10 cellular contexts compared by ENCODE assay signal in the genomic region with DNA sequence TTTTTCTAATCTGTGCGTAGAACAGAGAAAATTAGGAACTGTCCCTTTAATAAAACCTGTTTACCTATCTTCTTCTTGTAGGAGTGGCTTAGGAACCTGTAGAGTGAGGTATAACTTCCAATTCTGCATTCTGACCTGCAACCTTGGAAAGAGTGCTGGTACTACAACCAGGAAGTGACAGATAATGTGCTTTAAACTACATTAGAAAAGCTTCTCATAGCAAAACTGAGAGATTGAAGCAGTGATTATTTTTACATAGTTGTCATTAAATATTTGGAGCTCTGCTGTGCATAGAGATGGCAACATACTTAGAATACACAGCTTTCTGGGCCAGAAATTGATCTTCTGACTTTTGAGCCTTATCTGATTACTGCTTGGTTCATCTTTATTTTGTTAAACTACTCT. TPM values are rescaled to one million over a fixed set of nuclear protein-coding genes. Genes with fewer than 3 reads are reported as not detected.
DNase-seq lines count a peak whose midpoint lies in the region; TF ChIP-seq lines count a peak whose summit lies in the region.
"Had no signal": no experiment of that assay in that cellular context is flagged by ENCODE, and none has a peak within 500 bp of the region (broad histone marks: within the 10 kb centered on the region; RNA-seq: fewer than 3 reads in every experiment).

No MANE protein-coding gene starts in this region.

- in situ Hi-C loops in T47D (cut with HindIII; ENCODE audit: low pct_unique_long_range_greater_than_20kb, low sequenced_read_pairs) = no loop called here

- H4K5ac ChIP-seq in H9 (ENCODE audit: insufficient read length, low read depth, low read length) = no peak overlapping the region

- H3K9me2 ChIP-seq in Loucy (replicated peaks; ENCODE audit: low read depth, low read length) = no peaks in the 10 kb centered on the region

- no peak overlapping the region for H2BK12ac ChIP-seq in H9 (ENCODE audit: insufficient read length, low read depth, low read length)

- no peaks in the 10 kb centered on the region for H3K27me3 ChIP-seq in CD4-positive, alpha-beta memory T cell (ENCODE audit: insufficient read depth, low read length)
- H3K27me3 ChIP-seq in Loucy (ENCODE audit: insufficient read depth, low read length, poor library complexity, severe bottlenecking) (no peaks in the 10 kb centered on the region), mucosa of rectum (ENCODE audit: control insufficient read depth in 2 of 2, insufficient read depth in 2 of 2, low read length in 2 of 2) (no peaks in the 10 kb centered on the region), H9 (ENCODE audit: insufficient read depth, low read length) (no peaks in the 10 kb centered on the region), testis (no peaks in the 10 kb centered on the region)

- no peak overlapping the region for H2BK20ac ChIP-seq in H9 (ENCODE audit: low read depth, low read length, poor library complexity, severe bottlenecking)

- POLR2A ChIA-PET in CD4-positive, alpha-beta memory T cell (lab: Charles Lee; ENCODE audit: partially characterized antibody) = interaction anchor here (1.0 kb wide), 1 partner anchor 10 kb away, joined by 4 read pairs; no protein-coding TSS in a partner anchor

- H3K27ac ChIP-seq in CD4-positive, alpha-beta memory T cell (ENCODE audit: low read depth, low read length) = no peak overlapping the region
- H3K27ac ChIP-seq in mucosa of rectum (ENCODE audit: low read depth in 2 of 2, low read length in 2 of 2) (peak overlapping the region; percentile 59 to 69), H9 (ENCODE audit: insufficient read length, low read depth, low read length) (no peak overlapping the region), testis (no peak overlapping the region)

- no peak overlapping the region for H3K14ac ChIP-seq in H9 (ENCODE audit: insufficient read depth, low read length)

- no peaks in the 10 kb centered on the region for H3K36me3 ChIP-seq in CD4-positive, alpha-beta memory T cell (ENCODE audit: insufficient read depth, low read length)
- H3K36me3 ChIP-seq in Loucy (ENCODE audit: insufficient read depth, low read length) (no peaks in the 10 kb centered on the region), mucosa of rectum (ENCODE audit: control insufficient read depth in 2 of 2, insufficient read depth in 2 of 2, low read length in 2 of 2) (no peaks in the 10 kb centered on the region), testis (ENCODE audit: low read depth, missing control alignments) (no peaks in the 10 kb centered on the region)

- H3K9ac ChIP-seq in Loucy (ENCODE audit: low read depth, low read length, poor library complexity, severe bottlenecking) = no peak overlapping the region
- H3K9ac ChIP-seq in mucosa of rectum (ENCODE audit: low read depth in 1 of 2, low read length in 2 of 2) = peak overlapping the region; percentile 29 to 65
- no peak overlapping the region for H3K9ac ChIP-seq in H9 (ENCODE audit: extremely low read depth, insufficient read length, low read length)

- no peak overlapping the region for H3K56ac ChIP-seq in H9 (ENCODE audit: insufficient read length, low read depth, low read length)

- no peak overlapping the region for H3K4ac ChIP-seq in H9 (ENCODE audit: low read depth, low read length)

- H3K23me2 ChIP-seq in H9 (ENCODE audit: insufficient read length, low read depth, low read length, poor library complexity, severe bottlenecking) = no peaks in the 10 kb centered on the region

- H2BK5ac ChIP-seq in H9 (ENCODE audit: insufficient read length, low read length) = no peak overlapping the region

- peak overlapping the region; percentile 4 to 69 (median 46) for H3K4me3 Mint-ChIP-seq in CD4-positive, alpha-beta memory T cell
- no peak overlapping the region for H3K4me3 Mint-ChIP-seq in H9

- no peak overlapping the region for H3T11ph ChIP-seq in H9 (ENCODE audit: low read length)

- TF ChIP-seq CTCF in Loucy (conservative IDR thresholded peaks at IDR 0.05; ENCODE audit: low read length) = no peak
- TF ChIP-seq CTCF in H9 (conservative IDR thresholded peaks at IDR 0.05) = no peak
- TF ChIP-seq CTCF in testis (IDR thresholded peaks at IDR 0.05) = no peak

- H3K9me3 Mint-ChIP-seq in CD4-positive, alpha-beta memory T cell = no peaks in the 10 kb centered on the region
- H3K9me3 Mint-ChIP-seq in H9 = no peaks in the 10 kb centered on the region

- H3K9me3 ChIP-seq in CD4-positive, alpha-beta memory T cell (ENCODE audit: control insufficient read depth in 1 of 2, low read length in 2 of 2) = no peaks in the 10 kb centered on the region
- H3K9me3 ChIP-seq in Loucy (ENCODE audit: insufficient read depth, low read depth, low read length) = no peaks in the 10 kb centered on the region
- H3K9me3 ChIP-seq in mucosa of rectum (ENCODE audit: control insufficient read depth in 2 of 2, low read length in 2 of 2) = no peaks in the 10 kb centered on the region
- no peaks in the 10 kb centered on the region for H3K9me3 ChIP-seq in H9 (ENCODE audit: control insufficient read depth, low read depth, low read length)
- no peaks in the 10 kb centered on the region for H3K9me3 ChIP-seq in testis

- peak in 2 of 5 donors; percentile 1 to 6 for DNase-seq in CD4-positive, alpha-beta memory T cell
- DNase-seq in T47D (ENCODE audit: low read depth in 1 of 2, low spot score in 1 of 2) (peak; percentile 21 to 90), H9 (no peak), testis (no peak), dedifferentiated amniotic fluid mesenchymal stem cell (ENCODE audit: extremely low spot score) (no peak)
- no peak for DNase-seq in stimulated activated CD4-positive, alpha-beta T cell treated with anti-CD3 and anti-CD28 coated beads, Interleukin-4, amount 100 ng/mL, for 24 hours
- DNase-seq: activated T-cell treated with anti-CD3 and anti-CD28 coated beads for 4 hours, substantia nigra had no signal

- H3K4me3 ChIP-seq in CD4-positive, alpha-beta memory T cell (ENCODE audit: low read length in 2 of 2) = no peak overlapping the region
- H3K4me3 ChIP-seq in Loucy (ENCODE audit: low read length, poor library complexity, severe bottlenecking) = peak overlapping the region; percentile 47
- peak overlapping the region; percentile 54 to 79 for H3K4me3 ChIP-seq in mucosa of rectum (ENCODE audit: low read length in 2 of 2)
- no peak overlapping the region for H3K4me3 ChIP-seq in testis

- H3K27me3 Mint-ChIP-seq in CD4-positive, alpha-beta memory T cell = peaks cover 0 to 2% of the 10 kb centered on the region in 2 donors
- no peaks in the 10 kb centered on the region for H3K27me3 Mint-ChIP-seq in H9 (ENCODE audit: low read depth)

- CTCF ChIA-PET in CD4-positive, alpha-beta memory T cell (lab: Charles Lee; ENCODE audit: partially characterized antibody) = interaction anchor here (1.6 to 2.4 kb wide), 2 partner anchors 9 to 16 kb away, joined by 4 to 7 read pairs; no protein-coding TSS in a partner anchor

- no peak overlapping the region for H2AK5ac ChIP-seq in H9 (ENCODE audit: insufficient read length, low read length)

- H2AFZ ChIP-seq in Loucy (ENCODE audit: low read length) (peak overlapping the region; percentile 94), H9 (ENCODE audit: low read length) (no peak overlapping the region)

- peak overlapping the region in 3 of 7 donors; percentile 41 to 69 (median 57) for H3K27ac Mint-ChIP-seq in CD4-positive, alpha-beta memory T cell
- H3K27ac Mint-ChIP-seq in H9 = no peak overlapping the region

- no peaks in the 10 kb centered on the region for H4K20me1 ChIP-seq in Loucy (ENCODE audit: insufficient read depth, low read length, poor library complexity, severe bottlenecking)
- no peaks in the 10 kb centered on the region for H4K20me1 ChIP-seq in H9 (ENCODE audit: control insufficient read depth, insufficient read depth, insufficient read length)

- no CpG with 5 or more reads among the region's 1 CpG for WGBS in H9 (ENCODE audit: extremely low coverage, insufficient read length, low lambda C conversion rate)
- 76 to 80% methylated on average over 1 of the region's 1 CpG for WGBS in testis, 2 donors

- no peak overlapping the region for H4K91ac ChIP-seq in H9 (ENCODE audit: insufficient read length, low read depth, low read length)

- no peak overlapping the region for H2BK15ac ChIP-seq in H9 (ENCODE audit: low read depth, low read length)

- no peaks in the 10 kb centered on the region for H3K79me1 ChIP-seq in H9 (ENCODE audit: insufficient read depth, low read depth, low read length, poor library complexity, severe bottlenecking)

- no peak overlapping the region for H4K8ac ChIP-seq in H9 (replicated peaks; ENCODE audit: insufficient read length, low read depth, low read length)

- no peaks in the 10 kb centered on the region for H3F3A ChIP-seq in Loucy (ENCODE audit: low read depth)

- TF ChIP-seq POLR2A in testis (IDR thresholded peaks at IDR 0.05) = no peak

- no peaks in the 10 kb centered on the region for H3K79me2 ChIP-seq in Loucy (ENCODE audit: insufficient read depth, low read length)
- H3K79me2 ChIP-seq in H9 (ENCODE audit: insufficient read depth, low read length) = no peaks in the 10 kb centered on the region

- peaks cover 12% of the 10 kb centered on the region for H3K4me1 ChIP-seq in CD4-positive, alpha-beta memory T cell (ENCODE audit: insufficient read depth, low read length)
- H3K4me1 ChIP-seq in Loucy (ENCODE audit: insufficient read depth, low read length, poor library complexity, severe bottlenecking) (peaks cover 8% of the 10 kb centered on the region), mucosa of rectum (ENCODE audit: control insufficient read depth in 2 of 2, insufficient read depth in 2 of 2, low read length in 2 of 2) (no peaks in the 10 kb centered on the region), H9 (ENCODE audit: insufficient read depth, low read length) (no peaks in the 10 kb centered on the region), testis (no peaks in the 10 kb centered on the region)

- intact Hi-C loops in CD4-positive, alpha-beta memory T cell (cut with micrococcal nuclease) = no loop called here
- intact Hi-C loops in testis (cut with DNase I; ENCODE audit: low total_unique reads) = no loop called here

- H3K18ac ChIP-seq in H9 (ENCODE audit: insufficient read length, low read depth, low read length) = no peak overlapping the region

- no peak overlapping the region for H3K23ac ChIP-seq in H9 (ENCODE audit: insufficient read length, low read depth, low read length)

- H3K4me1 Mint-ChIP-seq in CD4-positive, alpha-beta memory T cell = peaks cover 7 to 9% (median 7%) of the 10 kb centered on the region in 4 donors
- peaks cover 8 to 11% of the 10 kb centered on the region in 2 experiments for H3K4me1 Mint-ChIP-seq in H9

- H3K4me2 ChIP-seq in Loucy (ENCODE audit: low read depth, low read length, poor library complexity, severe bottlenecking) (peak overlapping the region; percentile 54), H9 (ENCODE audit: insufficient read depth, insufficient read length, low read length) (no peak overlapping the region)

- H3K36me3 Mint-ChIP-seq in CD4-positive, alpha-beta memory T cell = no peaks in the 10 kb centered on the region
- no peaks in the 10 kb centered on the region for H3K36me3 Mint-ChIP-seq in H9 (ENCODE audit: insufficient read depth in 1 of 3, low read depth in 3 of 3)

- H2BK120ac ChIP-seq in H9 (ENCODE audit: low read depth, low read length, poor library complexity, severe bottlenecking) = no peak overlapping the region

RNA-seq across cellular contexts. Expression of gene ZDHHC23, which starts 50.4 kb away (rescaled TPM):
- 1 to 10 TPM; 5.2 to 7.3 TPM for total RNA-seq in CD4-positive, alpha-beta memory T cell
- 1 to 10 TPM in 1 of 2 donors, under 1 TPM in 1; 0.82 to 1.0 TPM for polyA plus RNA-seq in CD4-positive, alpha-beta memory T cell
- total RNA-seq in H9 (2021) (25.0 and 25.2 TPM in 2 replicates), testis (10 to 100 TPM; 27.1 to 38.7 TPM)
- 36.4 TPM for polyA plus RNA-seq in testis (ENCODE audit: insufficient read depth, low read depth, low replicate concordance)

RNA-seq across cellular contexts. Expression of gene GRAMD1C, which starts 58.8 kb away (rescaled TPM):
- total RNA-seq in CD4-positive, alpha-beta memory T cell = 1 to 10 TPM; 2.6 to 2.8 TPM
- polyA plus RNA-seq in CD4-positive, alpha-beta memory T cell = under 1 TPM in 1 of 2 donors, not detected in 1; 0.45 TPM
- total RNA-seq in H9 (2021) (1.8 TPM in 2 replicates), testis (10 to 100 TPM; 24.1 to 24.3 TPM)
- 45.5 TPM for polyA plus RNA-seq in testis (ENCODE audit: insufficient read depth, low read depth, low replicate concordance)

Comparison
In these comparisons a context has a peak if more than half of its experiments do, and no peak if none do; other contexts are left out.
1. DNase-seq: peak in T47D (2 of 2); none in H9 (single experiment), testis (single experiment), stimulated activated CD4-positive, alpha-beta T cell treated with anti-CD3 and anti-CD28 coated beads, Interleukin-4, amount 100 ng/mL, for 24 hours (single experiment) and dedifferentiated amniotic fluid mesenchymal stem cell (single experiment).
2. H3K27ac ChIP-seq: peak in mucosa of rectum (2 of 2); none in CD4-positive, alpha-beta memory T cell (single experiment), H9 (single experiment) and testis (0 of 2).
3. H3K4me3 ChIP-seq: peak in Loucy (single experiment) and mucosa of rectum (2 of 2); none in CD4-positive, alpha-beta memory T cell (0 of 2) and testis (0 of 2).
4. H3K4me3 Mint-ChIP-seq: peak in CD4-positive, alpha-beta memory T cell (8 of 8); none in H9 (0 of 2).
5. H3K9ac ChIP-seq: peak in mucosa of rectum (2 of 2); none in Loucy (single experiment) and H9 (single experiment).